ENCODE assay signal across 8 cellular contexts in the genomic region with DNA sequence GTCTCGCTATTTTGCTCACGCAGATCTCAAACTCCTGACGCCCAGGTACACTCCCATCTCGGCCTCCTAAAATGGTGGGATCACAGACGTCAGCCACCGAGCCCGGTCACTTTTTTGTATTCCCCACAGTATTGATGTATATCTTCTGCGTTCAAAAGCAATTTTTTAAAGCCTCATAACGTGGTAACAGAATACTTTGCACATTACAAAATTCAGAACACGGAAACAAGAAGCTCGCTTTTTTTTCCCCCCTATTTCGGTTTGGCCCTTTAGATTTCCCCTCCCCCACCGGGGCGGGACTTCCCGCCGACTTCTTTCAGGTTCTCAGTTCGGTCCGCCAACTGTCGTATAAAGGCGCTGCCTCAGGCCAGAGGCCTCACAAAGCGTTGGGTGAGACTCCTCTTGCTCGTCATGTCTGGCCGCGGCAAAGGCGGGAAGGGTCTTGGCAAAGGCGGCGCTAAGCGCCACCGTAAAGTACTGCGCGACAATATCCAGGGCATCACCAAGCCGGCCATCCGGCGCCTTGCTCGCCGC.
DNase-seq lines count a peak whose midpoint lies in the region; ATAC-seq, FAIRE-seq and TF ChIP-seq lines count a peak whose summit lies in the region.
"Not testable (repeated sequence)": the region's sequence is repeated elsewhere in the genome, so short reads cannot be mapped to it uniquely, and the experiment has no call there.

No MANE protein-coding gene starts in this region.

- ATAC-seq in HG02852 (IDR thresholded peaks at IDR 0.05; ENCODE audit: unreplicated experiment): peak; percentile 72
- ATAC-seq in activated naive CD4-positive, alpha-beta T cell treated with anti-CD3 and anti-CD28 coated beads, Interleukin-2, amount 50 U/mL, for 72 hours: peak; percentile 80 to 81

- peak overlapping the region; percentile 91 for H2AFZ ChIP-seq in osteoblast (ENCODE audit: low read length)

- H3K4me3 ChIP-seq in NB4 (ENCODE audit: low read depth, low read length): peak overlapping the region; percentile 46
- H3K4me3 ChIP-seq in osteoblast (ENCODE audit: insufficient read depth, low read length): peak overlapping the region; percentile 74
- peak overlapping the region; percentile 25 to 39 for H3K4me3 ChIP-seq in vagina

- FAIRE-seq in GM18507 (lab: Jason Lieb, UNC): peak; percentile 98

- peaks cover 15% of the 10 kb centered on the region for H3K27me3 Mint-ChIP-seq in glutamatergic neuron (ENCODE audit: unreplicated experiment)

- H3K9me3 Mint-ChIP-seq in activated naive CD4-positive, alpha-beta T cell treated with anti-CD3 and anti-CD28 coated beads, Interleukin-2, amount 50 U/mL, for 72 hours: not testable (repeated sequence)
- peaks cover 25% of the 10 kb centered on the region for H3K9me3 Mint-ChIP-seq in glutamatergic neuron (ENCODE audit: unreplicated experiment)

- peak overlapping the region; percentile 85 for H3K27ac ChIP-seq in osteoblast (ENCODE audit: low read depth, low read length)
- not testable (repeated sequence) for H3K27ac ChIP-seq in vagina

- not testable (repeated sequence) for H3K27me3 ChIP-seq in osteoblast (ENCODE audit: insufficient read depth, low read length); vagina

- H4K20me1 ChIP-seq in osteoblast (ENCODE audit: insufficient read depth, low read length): not testable (repeated sequence)

- DNase-seq in GM18507 (ENCODE audit: extremely low spot score, insufficient read length, low read depth); osteoblast (ENCODE audit: insufficient read length, low spot score, missing footprints); vagina (ENCODE audit: extremely low spot score in 2 of 2): not testable (repeated sequence)
- DNase-seq in NB4 (ENCODE audit: low read depth): peak; percentile 81
- peak; percentile 68 for DNase-seq in SKM-1 treated with dmso at 0.1 percent for 144 hours (lab: John Stamatoyannopoulos, UW; ENCODE audit: unreplicated experiment)
- DNase-seq in activated naive CD4-positive, alpha-beta T cell treated with anti-CD3 and anti-CD28 coated beads, Interleukin-2, amount 50 U/mL, for 72 hours (ENCODE audit: low spot score in 2 of 2): peak; percentile 84 to 89
- peak; percentile 77 for DNase-seq in glutamatergic neuron

- H3K36me3 ChIP-seq in osteoblast (ENCODE audit: insufficient read depth, low read length); vagina: not testable (repeated sequence)

- H3K79me2 ChIP-seq in osteoblast (ENCODE audit: insufficient read depth, low read length): not testable (repeated sequence)

- H3K36me3 Mint-ChIP-seq in activated naive CD4-positive, alpha-beta T cell treated with anti-CD3 and anti-CD28 coated beads, Interleukin-2, amount 50 U/mL, for 72 hours: peaks cover 0 to 19% of the 10 kb centered on the region in 2 donors
- not testable (repeated sequence) for H3K36me3 Mint-ChIP-seq in glutamatergic neuron (ENCODE audit: unreplicated experiment)

- H3K4me2 ChIP-seq in osteoblast (ENCODE audit: insufficient read depth, low read length): peak overlapping the region; percentile 90

- not testable (repeated sequence) for H3K4me1 Mint-ChIP-seq in glutamatergic neuron (ENCODE audit: low read depth, unreplicated experiment)

- not testable (repeated sequence) for H3K9me3 ChIP-seq in osteoblast (ENCODE audit: low read depth, low read length); vagina

- H3K4me1 ChIP-seq in osteoblast (ENCODE audit: insufficient read depth, low read length): peaks cover 11% of the 10 kb centered on the region
- H3K4me1 ChIP-seq in vagina: not testable (repeated sequence)

- TF ChIP-seq CTCF in NB4 (IDR thresholded peaks at IDR 0.05; ENCODE audit: low read depth, low read length); glutamatergic neuron (IDR thresholded peaks at IDR 0.05; ENCODE audit: partially characterized antibody, unreplicated experiment); osteoblast (IDR thresholded peaks at IDR 0.05; ENCODE audit: extremely low read depth, low read depth, low read length); vagina (IDR thresholded peaks at IDR 0.05): not testable (repeated sequence)

- H3K27ac Mint-ChIP-seq in activated naive CD4-positive, alpha-beta T cell treated with anti-CD3 and anti-CD28 coated beads, Interleukin-2, amount 50 U/mL, for 72 hours: peak overlapping the region; percentile 98 to 99
- H3K27ac Mint-ChIP-seq in glutamatergic neuron (ENCODE audit: unreplicated experiment): peak overlapping the region; percentile 99

- intact Hi-C loops in vagina (cut with DNase I): not testable (repeated sequence)

- TF ChIP-seq POLR2A in NB4 (IDR thresholded peaks at IDR 0.05; ENCODE audit: extremely low read depth, insufficient read length): peak; percentile 38
- TF ChIP-seq POLR2A in vagina (IDR thresholded peaks at IDR 0.05): not testable (repeated sequence)

- peak overlapping the region; percentile 98 for H3K4me3 Mint-ChIP-seq in glutamatergic neuron (ENCODE audit: unreplicated experiment)
